11 cellular contexts compared by ENCODE assay signal in the genomic region with DNA sequence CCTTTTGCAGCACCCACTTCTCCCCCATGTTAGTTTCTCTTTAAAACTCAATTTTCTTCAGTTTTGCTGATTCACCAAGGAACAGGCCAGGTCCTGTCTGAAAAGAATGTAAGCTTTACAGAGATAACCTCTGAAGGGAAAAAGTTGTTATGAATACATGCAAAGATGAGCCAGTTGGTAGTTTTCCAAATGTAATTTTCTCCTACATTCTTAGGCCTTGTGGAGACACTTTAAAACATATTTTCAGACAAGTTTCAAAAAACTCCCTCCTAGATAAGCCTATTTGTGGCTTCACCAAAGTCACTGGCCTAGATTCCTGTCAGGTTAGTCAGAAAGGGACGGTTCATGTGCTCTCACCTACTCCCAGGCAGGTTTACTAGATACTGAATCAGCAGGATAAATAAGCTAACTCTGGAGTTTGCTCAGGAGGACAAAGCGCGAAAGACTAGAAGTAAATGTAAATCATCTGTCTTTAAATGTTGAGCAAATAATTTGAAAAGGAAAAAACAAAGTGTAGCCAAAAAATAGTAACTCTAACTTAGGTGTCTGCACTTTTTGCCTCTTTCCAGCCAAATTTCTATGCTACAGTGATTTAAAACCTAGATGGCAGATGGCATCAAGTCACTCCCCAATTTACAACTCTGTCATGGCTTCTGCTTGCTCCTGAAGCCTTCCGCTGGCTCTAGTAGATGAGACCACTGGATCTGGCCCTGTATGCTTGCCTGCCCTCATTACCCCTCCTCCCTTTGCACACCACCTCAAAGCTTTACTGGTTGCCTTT. TPM values are rescaled to one million over a fixed set of nuclear protein-coding genes. Genes with fewer than 3 reads are reported as not detected.
DNase-seq lines count a peak whose midpoint lies in the region; ATAC-seq, FAIRE-seq and TF ChIP-seq lines count a peak whose summit lies in the region.
"Had no signal": no experiment of that assay in that cellular context is flagged by ENCODE, and none has a peak within 500 bp of the region (broad histone marks: within the 10 kb centered on the region; RNA-seq: fewer than 3 reads in every experiment).

No MANE protein-coding gene starts in this region.

- H3K9me3 Mint-ChIP-seq in HFFc6, result no peaks in the 10 kb centered on the region
- H3K9me3 Mint-ChIP-seq: stimulated activated naive CD8-positive, alpha-beta T cell treated with anti-CD3 and anti-CD28 coated beads, Interleukin-15, Interleukin-2, amounts not matched to agents 100 ng/mL and 50 ng/mL, for 24 hours had no signal

- peak overlapping the region; percentile 95 for H3K27ac Mint-ChIP-seq in HFFc6
- H3K27ac Mint-ChIP-seq: stimulated activated naive CD8-positive, alpha-beta T cell treated with anti-CD3 and anti-CD28 coated beads, Interleukin-15, Interleukin-2, amounts not matched to agents 100 ng/mL and 50 ng/mL, for 24 hours had no signal

- peaks cover 3% of the 10 kb centered on the region for H3K27me3 Mint-ChIP-seq in HFFc6 (ENCODE audit: insufficient read depth)
- H3K27me3 Mint-ChIP-seq: stimulated activated naive CD8-positive, alpha-beta T cell treated with anti-CD3 and anti-CD28 coated beads, Interleukin-15, Interleukin-2, amounts not matched to agents 100 ng/mL and 50 ng/mL, for 24 hours had no signal

- peak overlapping the region in 1 of 2 donors; percentile 58 for H3K9ac ChIP-seq in kidney (ENCODE audit: low read length in 2 of 2)
- H3K9ac ChIP-seq: BLaER1 treated with 17β-estradiol and CSF1 and Interleukin-3, amounts not matched to agents 10 nM and 100 nM had no signal

- peak overlapping the region; percentile 72 for H3K4me3 Mint-ChIP-seq in HFFc6
- H3K4me3 Mint-ChIP-seq: stimulated activated naive CD8-positive, alpha-beta T cell treated with anti-CD3 and anti-CD28 coated beads, Interleukin-15, Interleukin-2, amounts not matched to agents 100 ng/mL and 50 ng/mL, for 24 hours had no signal

- WGBS in adrenal gland, 4 donors, result 38 to 61% (median 46%) methylated on average over 4 of the region's 4 CpGs

- no peak overlapping the region for H3K4me3 ChIP-seq in adrenal gland
- H3K4me3 ChIP-seq in kidney (ENCODE audit: low read length in 2 of 2), result no peak overlapping the region
- H3K4me3 ChIP-seq: BLaER1 treated with 17β-estradiol and CSF1 and Interleukin-3, amounts not matched to agents 10 nM and 100 nM had no signal

- no peak for ATAC-seq in HG03432 (IDR thresholded peaks at IDR 0.05; ENCODE audit: unreplicated experiment)
- ATAC-seq: right cardiac atrium had no signal

- peak overlapping the region; percentile 36 to 87 (median 75) for H3K27ac ChIP-seq in adrenal gland
- H3K27ac ChIP-seq in kidney (ENCODE audit: low read depth in 2 of 2, low read length in 2 of 2), result peak overlapping the region; percentile 67 to 73
- H3K27ac ChIP-seq: BLaER1 treated with 17β-estradiol and CSF1 and Interleukin-3, amounts not matched to agents 10 nM and 100 nM had no signal

- TF ChIP-seq POLR2A in adrenal gland (IDR thresholded peaks at IDR 0.05), result no peak

- no peak for FAIRE-seq in kidney (lab: Jason Lieb, UNC)

- peak; percentile 90 for DNase-seq in A172 (ENCODE audit: low spot score)
- DNase-seq in HFFc6, result peak; percentile 88
- DNase-seq in adrenal gland, result peak in 6 of 7 donors; percentile 42 to 73 (median 64)
- DNase-seq in kidney, result no peak
- no peak for DNase-seq in NCI-H1417 treated with DMSO at 0.1 percent for 48 hours (lab: John Stamatoyannopoulos, UW)
- no peak for DNase-seq in NK-92 treated with Interleukin-12 subunit alpha and Interleukin-12 subunit beta, amount 100 ng/mL, for 24 hours (lab: John Stamatoyannopoulos, UW)
- no peak for DNase-seq in C1 segment of cervical spinal cord (lab: John Stamatoyannopoulos, UW)
- DNase-seq: right cardiac atrium had no signal

- H3K9me3 ChIP-seq in adrenal gland (replicated peaks in 1 of 3) (no peaks in the 10 kb centered on the region), kidney (ENCODE audit: control insufficient read depth in 1 of 2, low read length in 2 of 2) (no peaks in the 10 kb centered on the region)
- H3K9me3 ChIP-seq: BLaER1 treated with 17β-estradiol and CSF1 and Interleukin-3, amounts not matched to agents 10 nM and 100 nM had no signal

- intact Hi-C loops in adrenal gland (cut with DNase I) (loop anchor here in 1 of 2 donors (10.0 kb wide), 1 partner anchor 59 kb away; no protein-coding TSS in a partner anchor), kidney (cut with DNase I) (no loop called here)

- peaks cover 41% of the 10 kb centered on the region for H3K4me1 Mint-ChIP-seq in HFFc6 (ENCODE audit: low read depth)

- H3K36me3 Mint-ChIP-seq in HFFc6 (ENCODE audit: low read depth), result peaks cover 1% of the 10 kb centered on the region; the same call in 1 of the 2 replicates

- H3K27me3 ChIP-seq in adrenal gland, result no peaks in the 10 kb centered on the region
- H3K27me3 ChIP-seq: BLaER1 treated with 17β-estradiol and CSF1 and Interleukin-3, amounts not matched to agents 10 nM and 100 nM had no signal

- no peak for TF ChIP-seq CTCF in HFFc6 (IDR thresholded peaks at IDR 0.05)
- TF ChIP-seq CTCF in adrenal gland (IDR thresholded peaks at IDR 0.05), result no peak
- TF ChIP-seq CTCF in kidney (IDR thresholded peaks at IDR 0.05; ENCODE audit: borderline replicate concordance, extremely low read depth, insufficient read depth), result no peak

- H3K36me3 ChIP-seq in adrenal gland (replicated peaks in 1 of 2), result no peaks in the 10 kb centered on the region
- no peaks in the 10 kb centered on the region for H3K36me3 ChIP-seq in kidney (ENCODE audit: control insufficient read depth in 1 of 2, insufficient read depth in 2 of 2, low read length in 2 of 2)
- H3K36me3 ChIP-seq: BLaER1 treated with 17β-estradiol and CSF1 and Interleukin-3, amounts not matched to agents 10 nM and 100 nM had no signal

- H3K4me1 ChIP-seq in adrenal gland (replicated peaks in 1 of 2) (peaks cover 22 to 38% of the 10 kb centered on the region in 2 donors), kidney (ENCODE audit: control insufficient read depth in 1 of 2, insufficient read depth in 1 of 2, low read depth in 1 of 2, low read length in 2 of 2) (peaks cover 0 to 14% of the 10 kb centered on the region in 2 donors)

RNA-seq across cellular contexts. Expression of gene ATP6V1E1, which starts 4.9 kb away (rescaled TPM):
- total RNA-seq in A172 (2014; rRNA removed; shearing (Covaris generic)), result 183 and 220 TPM in 2 replicates
- 100 to 1,000 TPM; 156 to 194 (median 168) TPM for total RNA-seq in HFFc6 (2021; fragmentation: NEBNext Ultra II Directional; extraction: Animal tissue kit (Norgen Biotek cat#: 25700))
- total RNA-seq in adrenal gland, result 100 to 1,000 TPM; 137 to 245 (median 184) TPM
- polyA plus RNA-seq in adrenal gland, result 100 to 1,000 TPM in 1 of 3 donors, 10 to 100 TPM in 2; 88.1 to 388 (median 91.5) TPM
- total RNA-seq in kidney, result 138 TPM
- polyA plus RNA-seq in kidney (ENCODE audit: insufficient read depth, low read depth, low replicate concordance), result 443 TPM

RNA-seq across cellular contexts. Expression of gene BCL2L13, which starts 5.2 kb away (rescaled TPM):
- total RNA-seq in A172 (2014; rRNA removed; shearing (Covaris generic)), result 47.5 and 58.9 TPM in 2 replicates
- 10 to 100 TPM; 46.7 to 53.1 (median 49.7) TPM for total RNA-seq in HFFc6 (2021; fragmentation: NEBNext Ultra II Directional; extraction: Animal tissue kit (Norgen Biotek cat#: 25700))
- total RNA-seq in adrenal gland, result 100 to 1,000 TPM in 4 of 8 donors, 10 to 100 TPM in 4; 64.7 to 142 (median 100) TPM
- 10 to 100 TPM; 30.9 to 81.4 (median 39.1) TPM for polyA plus RNA-seq in adrenal gland
- 50.5 TPM for total RNA-seq in kidney
- polyA plus RNA-seq in kidney (ENCODE audit: insufficient read depth, low read depth, low replicate concordance), result 43.8 TPM

Comparison
In these comparisons a context has a peak if more than half of its experiments do, and no peak if none do; other contexts are left out.
1. DNase-seq: peak in A172 (single experiment), HFFc6 (single experiment) and adrenal gland (6 of 7); none in kidney (single experiment), NCI-H1417 treated with DMSO at 0.1 percent for 48 hours (single experiment), NK-92 treated with Interleukin-12 subunit alpha and Interleukin-12 subunit beta, amount 100 ng/mL, for 24 hours (single experiment) and C1 segment of cervical spinal cord (0 of 14).